In the genomic region with DNA sequence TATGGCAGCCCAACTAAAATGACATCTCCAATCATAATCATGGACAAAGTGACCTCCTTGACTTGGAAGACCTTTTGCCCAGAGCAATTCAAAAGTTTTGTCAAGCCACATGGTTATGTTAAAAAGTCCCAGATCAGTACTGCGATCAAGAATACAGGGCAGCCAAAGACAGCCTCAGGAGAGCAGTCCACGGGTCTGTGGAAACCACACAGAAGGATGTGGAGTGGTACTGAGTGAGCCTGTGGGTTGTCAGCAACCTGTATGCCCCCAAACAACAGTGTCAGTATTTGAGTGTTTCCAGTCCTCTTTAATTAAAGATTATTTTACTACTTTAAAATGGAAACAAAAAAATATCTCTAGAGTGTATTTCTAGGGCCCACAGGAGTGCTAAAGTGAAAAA, we compare ENCODE assay signal across 31 cellular contexts.
"Had no signal": no experiment of that assay in that cellular context is flagged by ENCODE, and none has a peak within 500 bp of the region (broad histone marks: within the 10 kb centered on the region; RNA-seq: fewer than 3 reads in every experiment).

No MANE protein-coding gene starts in this region.

- H3K4me1 ChIP-seq: ascending aorta, breast epithelium, colonic mucosa, esophagus squamous epithelium, gastroesophageal sphincter had no signal

- H3K9me3 Mint-ChIP-seq: activated B cell treated with CpG ODN at 0.5 μM for 24 hours; activated naive CD4-positive, alpha-beta T cell treated with anti-CD3 and anti-CD28 coated beads, Interleukin-2, amount 10 ng/mL, durations not matched to agents 7 days and 5 days; activated naive CD4-positive, alpha-beta T cell treated with anti-CD3 and anti-CD28 coated beads, Interleukin-2, amount 50 U/mL, for 72 hours; activated naive CD8-positive, alpha-beta T cell treated with anti-CD3 and anti-CD28 coated beads, Interleukin-2, amount 50 U/mL, for 24 hours; activated T-helper 1 cell treated with anti-CD3 and anti-CD28 coated beads, Interleukin-12 subunit alpha, Interleukin-12 subunit beta, Interleukin-2, Interleukin-4 antibody, amounts not matched to agents 30 ng/mL and 10 ng/mL and 1 ng/mL, durations not matched to agents 14 hours and 24 hours and 36 hours; activated T-helper 2 cell treated with anti-CD3 and anti-CD28 coated beads, Interferon-gamma antibody, Interleukin-2, Interleukin-4, amounts not matched to agents 10 μg/mL and 5 μg/mL and 100 μg/mL, durations not matched to agents 14 hours and 24 hours and 36 hours; brain; T-cell; T-helper 1 cell treated with Interleukin-12 subunit alpha and Interleukin-12 subunit beta and Interleukin-4 antibody, amounts not matched to agents 30 μg/mL and 1 μg/mL, for 36 hours had no signal

- H3K27ac ChIP-seq: ascending aorta, breast epithelium, cardiac muscle cell, colonic mucosa, epithelial cell of prostate, esophagus squamous epithelium, gastroesophageal sphincter, WERI-Rb-1 had no signal

- ATAC-seq: activated CD4-positive, CD25-positive, alpha-beta regulatory T cell treated with anti-CD3 and anti-CD28 coated beads, Interleukin-2, amount 50 U/mL, for 24 hours; activated naive CD4-positive, alpha-beta T cell treated with anti-CD3 and anti-CD28 coated beads, Interleukin-2, amount 50 U/mL, for 72 hours; activated naive CD8-positive, alpha-beta T cell treated with anti-CD3 and anti-CD28 coated beads, Interleukin-2, amount 50 U/mL, for 24 hours; gastroesophageal sphincter; T-cell had no signal

- H3K36me3 ChIP-seq: ascending aorta, breast epithelium, cardiac muscle cell, colonic mucosa, esophagus squamous epithelium, WERI-Rb-1 had no signal

- H3K4me1 Mint-ChIP-seq: activated B cell treated with CpG ODN at 0.5 μM for 24 hours; activated naive CD4-positive, alpha-beta T cell treated with anti-CD3 and anti-CD28 coated beads, Interleukin-2, amount 10 ng/mL, durations not matched to agents 7 days and 5 days; activated naive CD8-positive, alpha-beta T cell treated with anti-CD3 and anti-CD28 coated beads, Interleukin-2, amount 50 U/mL, for 24 hours; brain; T-cell had no signal

- H3K27ac Mint-ChIP-seq: activated B cell treated with CpG ODN at 0.5 μM for 24 hours; activated naive CD4-positive, alpha-beta T cell treated with anti-CD3 and anti-CD28 coated beads, Interleukin-2, amount 10 ng/mL, durations not matched to agents 7 days and 5 days; activated naive CD4-positive, alpha-beta T cell treated with anti-CD3 and anti-CD28 coated beads, Interleukin-2, amount 50 U/mL, for 72 hours; activated naive CD8-positive, alpha-beta T cell treated with anti-CD3 and anti-CD28 coated beads, Interleukin-2, amount 50 U/mL, for 24 hours; activated T-helper 1 cell treated with anti-CD3 and anti-CD28 coated beads, Interleukin-12 subunit alpha, Interleukin-12 subunit beta, Interleukin-2, Interleukin-4 antibody, amounts not matched to agents 30 ng/mL and 10 ng/mL and 1 ng/mL, durations not matched to agents 14 hours and 24 hours and 36 hours; activated T-helper 2 cell treated with anti-CD3 and anti-CD28 coated beads, Interferon-gamma antibody, Interleukin-2, Interleukin-4, amounts not matched to agents 10 μg/mL and 5 μg/mL and 100 μg/mL, durations not matched to agents 14 hours and 24 hours and 36 hours; brain; T-cell; T-helper 1 cell treated with Interleukin-12 subunit alpha and Interleukin-12 subunit beta and Interleukin-4 antibody, amounts not matched to agents 30 μg/mL and 1 μg/mL, for 36 hours had no signal

- DNase-seq: activated B cell treated with CpG ODN at 0.5 μM for 24 hours; activated CD4-positive, alpha-beta T cell treated with anti-CD3 and anti-CD28 coated beads for 48 hours; activated CD4-positive, alpha-beta T cell treated with anti-CD3 and anti-CD28 coated beads, Interleukin-2, amount 50 U/mL, for 1 hour; activated CD4-positive, alpha-beta T cell treated with anti-CD3 and anti-CD28 coated beads, Interleukin-2, amount 50 U/mL, for 48 hours; activated effector memory CD4-positive, alpha-beta T cell treated with anti-CD3 and anti-CD28 coated beads, Interleukin-2, amount 50 U/mL, for 16 hours; activated naive CD4-positive, alpha-beta T cell; activated naive CD4-positive, alpha-beta T cell treated with anti-CD3 and anti-CD28 coated beads, Interleukin-2, amount 10 ng/mL, durations not matched to agents 7 days and 5 days; activated naive CD8-positive, alpha-beta T cell treated with anti-CD3 and anti-CD28 coated beads, Interleukin-2, amount 50 U/mL, for 24 hours; activated T-cell treated with anti-CD3 and anti-CD28 coated beads, Interleukin-2, amount 50 U/mL, for 1 hour; activated T-cell treated with anti-CD3 and anti-CD28 coated beads, Interleukin-2, amount 50 U/mL, for 48 hours; central memory CD4-positive, alpha-beta T cell; cerebellar nuclear complex; colonic mucosa; effector CD8-positive, alpha-beta T cell; esophagus squamous epithelium; foreskin melanocyte; SW 1271; T-cell; T1000; WERI-Rb-1 had no signal

- H3K4me3 ChIP-seq: ascending aorta, breast epithelium, cardiac muscle cell, colonic mucosa, esophagus squamous epithelium, gastroesophageal sphincter had no signal

- H3K4me3 Mint-ChIP-seq: activated B cell treated with CpG ODN at 0.5 μM for 24 hours; activated naive CD4-positive, alpha-beta T cell treated with anti-CD3 and anti-CD28 coated beads, Interleukin-2, amount 10 ng/mL, durations not matched to agents 7 days and 5 days; activated naive CD8-positive, alpha-beta T cell treated with anti-CD3 and anti-CD28 coated beads, Interleukin-2, amount 50 U/mL, for 24 hours; activated T-helper 1 cell treated with anti-CD3 and anti-CD28 coated beads, Interleukin-12 subunit alpha, Interleukin-12 subunit beta, Interleukin-2, Interleukin-4 antibody, amounts not matched to agents 30 ng/mL and 10 ng/mL and 1 ng/mL, durations not matched to agents 14 hours and 24 hours and 36 hours; brain; T-cell; T-helper 1 cell treated with Interleukin-12 subunit alpha and Interleukin-12 subunit beta and Interleukin-4 antibody, amounts not matched to agents 30 μg/mL and 1 μg/mL, for 36 hours had no signal

- H3K27me3 Mint-ChIP-seq: activated B cell treated with CpG ODN at 0.5 μM for 24 hours; activated naive CD4-positive, alpha-beta T cell treated with anti-CD3 and anti-CD28 coated beads, Interleukin-2, amount 10 ng/mL, durations not matched to agents 7 days and 5 days; activated naive CD8-positive, alpha-beta T cell treated with anti-CD3 and anti-CD28 coated beads, Interleukin-2, amount 50 U/mL, for 24 hours; brain; T-cell had no signal

- H3K27me3 ChIP-seq: ascending aorta, breast epithelium, cardiac muscle cell, colonic mucosa, esophagus squamous epithelium, gastroesophageal sphincter had no signal
